In genomic region chr12:9651265-9651729, GRCh38 we compare ENCODE assay signal across 8 cellular contexts. TPM values are rescaled to one million over a fixed set of nuclear protein-coding genes. Genes with fewer than 3 reads are reported as not detected.
DNase-seq lines count a peak whose midpoint lies in the region; ATAC-seq and TF ChIP-seq lines count a peak whose summit lies in the region.

No MANE protein-coding gene starts in this region.

- peak overlapping the region; percentile 98 for H3K27ac Mint-ChIP-seq in T-cell

- peaks cover 55% of the 10 kb centered on the region for H3K36me3 Mint-ChIP-seq in T-cell

- H3K9me3 ChIP-seq in effector memory CD4-positive, alpha-beta T cell (ENCODE audit: control insufficient read depth, low read length) = no peaks in the 10 kb centered on the region

- POLR2A ChIA-PET in T-cell (lab: Charles Lee) = interaction anchor here (0.7 to 2.0 kb wide), 7 partner anchors 16 to 109 kb away, joined by 3 to 18 read pairs (median 5); partner anchors contain the start of genes CD69 (in 1 of the 2) and CLEC2D (in 1 of the 2)

- DNase-seq in T-cell = peak in 26 of 34 experiments; percentile 12 to 61 (median 40)
- no peak for DNase-seq in effector memory CD4-positive, alpha-beta T cell
- DNase-seq in NCI-H2171 (lab: John Stamatoyannopoulos, UW) = no peak
- no peak for DNase-seq in SIG-M5 (lab: John Stamatoyannopoulos, UW)

- peaks cover 0 to 5% (median 3%) of the 10 kb centered on the region in 3 donors for H3K9me3 Mint-ChIP-seq in T-cell

- ATAC-seq in T-cell (replicated peaks in 1 of 4) = no peak
- no peak for ATAC-seq in GM21528 (IDR thresholded peaks at IDR 0.05; ENCODE audit: low FRiP score, unreplicated experiment)
- no peak for ATAC-seq in GM19395 (IDR thresholded peaks at IDR 0.05; ENCODE audit: unreplicated experiment)

- peak overlapping the region; percentile 90 for H3K27ac ChIP-seq in effector memory CD4-positive, alpha-beta T cell (ENCODE audit: insufficient read depth, low read length, poor library complexity, severe bottlenecking)
- peak overlapping the region in 19 of 21 experiments; percentile 37 to 98 (median 88) for H3K27ac ChIP-seq in skin epidermis

- peak overlapping the region; percentile 90 to 95 (median 92) for H3K4me3 Mint-ChIP-seq in T-cell

- H3K4me1 Mint-ChIP-seq in T-cell = peaks cover 61 to 77% (median 66%) of the 10 kb centered on the region in 3 donors

- H3K4me1 ChIP-seq in effector memory CD4-positive, alpha-beta T cell (ENCODE audit: control insufficient read depth, insufficient read depth, low read length, poor library complexity, severe bottlenecking) = peaks cover 30% of the 10 kb centered on the region

- H3K36me3 ChIP-seq in effector memory CD4-positive, alpha-beta T cell (ENCODE audit: control insufficient read depth, insufficient read depth, low read length) = peaks cover 18% of the 10 kb centered on the region

- TF ChIP-seq POLR2A in GM19193 (IDR thresholded peaks at IDR 0.05; ENCODE audit: extremely low read depth, insufficient read depth, insufficient read length) = peak; percentile 42

- CTCF ChIA-PET in T-cell (lab: Charles Lee) = interaction anchor here in 1 of 2 donors (0.6 to 0.7 kb wide), 2 partner anchors 102 to 128 kb away, joined by 3 read pairs; no protein-coding TSS in a partner anchor

- H3K27me3 ChIP-seq in effector memory CD4-positive, alpha-beta T cell (replicated peaks; ENCODE audit: control insufficient read depth, insufficient read depth, low read length, poor library complexity, severe bottlenecking) = no peaks in the 10 kb centered on the region

- H3K27me3 Mint-ChIP-seq in T-cell = no peaks in the 10 kb centered on the region

- H3K4me3 ChIP-seq in effector memory CD4-positive, alpha-beta T cell (ENCODE audit: insufficient read depth, low read depth, low read length, poor library complexity, severe bottlenecking) = peak overlapping the region; percentile 1
- no peak overlapping the region for H3K4me3 ChIP-seq in skin epidermis

RNA-seq across cellular contexts. Expression of gene CLEC2D, which starts 18.2 kb away (rescaled TPM):
- 100 to 1,000 TPM; 217 to 338 (median 311) TPM for total RNA-seq in T-cell

RNA-seq across cellular contexts. Expression of gene KLRB1, which starts 43.6 kb away (rescaled TPM):
- total RNA-seq in T-cell = 10 to 100 TPM in 4 of 5 donors, 1 to 10 TPM in 1; 9.0 to 55.5 (median 31.6) TPM

Comparison
In these comparisons a context has a peak if more than half of its experiments do, and no peak if none do; other contexts are left out.
1. DNase-seq: peak in T-cell (26 of 34); none in effector memory CD4-positive, alpha-beta T cell (0 of 3), NCI-H2171 (single experiment) and SIG-M5 (single experiment).